ENCODE assay signal across 1 cellular context in genomic region chr22:39296535-39296934, GRCh38.
TF ChIP-seq lines count a peak whose summit lies in the region.

No MANE protein-coding gene starts in this region.

TF ChIP-seq in A549, 52 proteins besides CTCF, POLR2A, EP300 and RAD21:
- TF ChIP-seq, protein P1, sequence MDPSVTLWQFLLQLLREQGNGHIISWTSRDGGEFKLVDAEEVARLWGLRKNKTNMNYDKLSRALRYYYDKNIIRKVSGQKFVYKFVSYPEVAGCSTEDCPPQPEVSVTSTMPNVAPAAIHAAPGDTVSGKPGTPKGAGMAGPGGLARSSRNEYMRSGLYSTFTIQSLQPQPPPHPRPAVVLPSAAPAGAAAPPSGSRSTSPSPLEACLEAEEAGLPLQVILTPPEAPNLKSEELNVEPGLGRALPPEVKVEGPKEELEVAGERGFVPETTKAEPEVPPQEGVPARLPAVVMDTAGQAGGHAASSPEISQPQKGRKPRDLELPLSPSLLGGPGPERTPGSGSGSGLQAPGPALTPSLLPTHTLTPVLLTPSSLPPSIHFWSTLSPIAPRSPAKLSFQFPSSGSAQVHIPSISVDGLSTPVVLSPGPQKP (IDR thresholded peaks at IDR 0.05; ENCODE audit: low read depth, low read length) = no peak
- TF ChIP-seq, protein P2, sequence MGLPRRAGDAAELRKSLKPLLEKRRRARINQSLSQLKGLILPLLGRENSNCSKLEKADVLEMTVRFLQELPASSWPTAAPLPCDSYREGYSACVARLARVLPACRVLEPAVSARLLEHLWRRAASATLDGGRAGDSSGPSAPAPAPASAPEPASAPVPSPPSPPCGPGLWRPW (IDR thresholded peaks at IDR 0.05) = no peak
- TF ChIP-seq GATA3 (IDR thresholded peaks at IDR 0.05; ENCODE audit: borderline replicate concordance) = no peak
- no peak for TF ChIP-seq NR3C1 (IDR thresholded peaks at IDR 0.05)
- TF ChIP-seq POLR2AphosphoS2 (conservative IDR thresholded peaks at IDR 0.05; ENCODE audit: low read length) = no peak
- no peak for TF ChIP-seq ZC3H11A (IDR thresholded peaks at IDR 0.05)
- TF ChIP-seq MAFK (IDR thresholded peaks at IDR 0.05; ENCODE audit: partially characterized antibody) = no peak
- TF ChIP-seq HOXB5 (CRISPR knock-in tag; IDR thresholded peaks at IDR 0.05) = no peak
- no peak for TF ChIP-seq FOXS1 (CRISPR knock-in tag; IDR thresholded peaks at IDR 0.05)
- no peak for TF ChIP-seq RCOR1 (IDR thresholded peaks at IDR 0.05; ENCODE audit: low read depth, low read length)
- no peak for TF ChIP-seq ZFP36 (IDR thresholded peaks at IDR 0.05; ENCODE audit: borderline replicate concordance, partially characterized antibody)
- no peak for TF ChIP-seq RARB (CRISPR knock-in tag; IDR thresholded peaks at IDR 0.05)
- TF ChIP-seq PHF8 (IDR thresholded peaks at IDR 0.05; ENCODE audit: borderline replicate concordance, low read depth) = no peak
